ENCODE assay signal across 9 cellular contexts in the genomic region with DNA sequence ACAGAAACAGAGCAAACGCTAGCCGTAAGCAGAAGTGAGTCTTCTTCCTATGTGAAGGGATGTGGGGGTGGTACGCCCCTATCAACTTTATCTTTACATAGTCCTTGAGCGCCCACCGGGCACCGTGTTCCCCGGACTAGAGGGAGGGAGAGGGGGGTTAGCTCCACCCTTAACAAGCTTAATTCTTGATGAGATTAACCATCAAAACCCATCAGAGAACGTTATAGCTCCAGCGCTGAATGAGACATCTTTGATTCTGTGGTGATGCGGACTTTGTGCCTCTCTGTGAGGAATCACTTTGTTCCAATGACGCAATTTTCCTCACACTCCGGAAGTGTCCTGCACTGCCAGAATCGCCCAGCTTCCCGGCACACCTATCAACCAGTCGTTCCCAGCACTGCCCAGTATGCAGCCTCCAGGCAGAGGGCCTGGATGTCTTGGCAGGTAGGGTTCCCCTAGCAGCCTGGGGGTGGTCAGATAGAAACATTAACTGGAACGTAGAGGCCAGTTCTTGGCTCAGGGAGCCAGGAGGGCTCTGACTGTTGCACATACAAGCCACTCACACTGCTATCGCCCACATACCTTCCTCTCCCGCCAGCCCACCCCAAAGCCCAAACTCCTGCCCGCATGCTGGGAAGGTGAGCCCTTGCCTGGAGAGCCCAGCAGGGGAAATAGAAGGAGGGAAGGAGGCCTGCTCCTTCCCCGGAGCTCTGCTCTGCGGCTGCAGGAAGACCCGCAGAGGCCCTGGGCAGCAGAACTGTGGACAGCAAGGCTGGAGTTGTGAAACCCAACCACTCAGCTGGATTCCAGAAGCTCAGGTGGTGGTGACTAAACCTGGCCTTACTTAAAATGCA. TPM values are rescaled to one million over a fixed set of nuclear protein-coding genes. Genes with fewer than 3 reads are reported as not detected.
A peak's percentile ranks its signal among the peaks of the same experiment; 100 is the strongest.
DNase-seq lines count a peak whose midpoint lies in the region; ATAC-seq and TF ChIP-seq lines count a peak whose summit lies in the region.
"Had no signal": no experiment of that assay in that cellular context is flagged by ENCODE, and none has a peak within 500 bp of the region (broad histone marks: within the 10 kb centered on the region; RNA-seq: fewer than 3 reads in every experiment).

No MANE protein-coding gene starts in this region.

- H3K4me3 Mint-ChIP-seq in neural progenitor cell = peak overlapping the region; percentile 83

- intact Hi-C loops in vagina (cut with DNase I) = no loop called here

- H3K36me3 Mint-ChIP-seq in neural progenitor cell = peaks cover 6% of the 10 kb centered on the region

- peaks cover 16% of the 10 kb centered on the region for H3F3A ChIP-seq in neural progenitor cell (ENCODE audit: low read depth)

- H3K9ac ChIP-seq in ES-I3 (ENCODE audit: low read depth, low read length) (peak overlapping the region; percentile 67; the same call in 1 of the 2 replicates), OCI-LY3 (ENCODE audit: low read length) (peak overlapping the region; percentile 98; the same call in 1 of the 2 replicates), neural progenitor cell (no peak overlapping the region)

- TF ChIP-seq POLR2A in vagina (IDR thresholded peaks at IDR 0.05) = no peak

- H3K79me2 ChIP-seq in OCI-LY3 (ENCODE audit: low read length) = peaks cover 45% of the 10 kb centered on the region
- peaks cover 30% of the 10 kb centered on the region for H3K79me2 ChIP-seq in neural progenitor cell (ENCODE audit: low read depth)

- H3K9me3 ChIP-seq in ES-I3 (ENCODE audit: control insufficient read depth, insufficient read depth, low read length) (no peaks in the 10 kb centered on the region), OCI-LY3 (ENCODE audit: insufficient read depth, low read length) (no peaks in the 10 kb centered on the region), neural progenitor cell (ENCODE audit: low read depth) (no peaks in the 10 kb centered on the region), vagina (no peaks in the 10 kb centered on the region)

- no peaks in the 10 kb centered on the region for H3K36me3 ChIP-seq in ES-I3 (ENCODE audit: insufficient read depth, low read length)
- peaks cover 9% of the 10 kb centered on the region for H3K36me3 ChIP-seq in OCI-LY3 (replicated peaks; ENCODE audit: low read depth, low read length)
- peaks cover under 1% of the 10 kb centered on the region for H3K36me3 ChIP-seq in neural progenitor cell
- H3K36me3 ChIP-seq in vagina = no peaks in the 10 kb centered on the region

- H3K4me2 ChIP-seq in OCI-LY3 (ENCODE audit: low read length) (peak overlapping the region; percentile 97), neural progenitor cell (peak overlapping the region; percentile 83)

- H3K27ac ChIP-seq in OCI-LY3 (ENCODE audit: low read length) (no peak overlapping the region), neural progenitor cell (no peak overlapping the region), vagina (no peak overlapping the region)

- peak overlapping the region; percentile 46 for H3K27ac Mint-ChIP-seq in neural progenitor cell

- no peak for TF ChIP-seq CTCF in OCI-LY3 (IDR thresholded peaks at IDR 0.05; ENCODE audit: low read depth, low read length)
- no peak for TF ChIP-seq CTCF in neural progenitor cell (IDR thresholded peaks at IDR 0.05)
- no peak for TF ChIP-seq CTCF in vagina (IDR thresholded peaks at IDR 0.05)

- no peak for ATAC-seq in HG02678 (IDR thresholded peaks at IDR 0.05; ENCODE audit: unreplicated experiment)

- peaks cover 22% of the 10 kb centered on the region for H4K20me1 ChIP-seq in OCI-LY3 (ENCODE audit: insufficient read depth, low read length)
- H4K20me1 ChIP-seq in neural progenitor cell (ENCODE audit: low read depth) = peaks cover 27% of the 10 kb centered on the region

- H3K27me3 ChIP-seq in OCI-LY3 (ENCODE audit: low read depth, low read length) (no peaks in the 10 kb centered on the region), neural progenitor cell (peaks cover 15% of the 10 kb centered on the region), vagina (no peaks in the 10 kb centered on the region)

- no peak overlapping the region for H2AFZ ChIP-seq in OCI-LY3 (ENCODE audit: low read depth, low read length)
- no peak overlapping the region for H2AFZ ChIP-seq in neural progenitor cell (replicated peaks)

- DNase-seq in dermis microvascular lymphatic vessel endothelial cell (ENCODE audit: low read depth in 2 of 2) = peak; percentile 41 to 58
- no peak for DNase-seq in neural progenitor cell (ENCODE audit: low spot score)
- no peak for DNase-seq in NCI-H1930 (lab: John Stamatoyannopoulos, UW)
- DNase-seq in islet precursor cell = no peak
- no peak for DNase-seq in vagina (ENCODE audit: extremely low spot score in 2 of 2)
- DNase-seq: GOT3 had no signal

- H3K27me3 Mint-ChIP-seq in neural progenitor cell (ENCODE audit: insufficient read depth, low read depth) = no peaks in the 10 kb centered on the region

- no peaks in the 10 kb centered on the region for H3K9me3 Mint-ChIP-seq in neural progenitor cell

- peaks cover 42% of the 10 kb centered on the region for H3K4me1 Mint-ChIP-seq in neural progenitor cell

- H3K4me3 ChIP-seq in OCI-LY3 (ENCODE audit: low read length) = peak overlapping the region; percentile 94
- H3K4me3 ChIP-seq in neural progenitor cell = peak overlapping the region; percentile 52
- peak overlapping the region in 1 of 2 donors; percentile 54 for H3K4me3 ChIP-seq in vagina

- H3K4me1 ChIP-seq in ES-I3 (ENCODE audit: insufficient read depth, low read length) = peaks cover 8% of the 10 kb centered on the region; the same call in 1 of the 2 replicates
- peaks cover 14% of the 10 kb centered on the region for H3K4me1 ChIP-seq in OCI-LY3 (ENCODE audit: low read length)
- peaks cover 32% of the 10 kb centered on the region for H3K4me1 ChIP-seq in neural progenitor cell
- H3K4me1 ChIP-seq in vagina = peaks cover 72% of the 10 kb centered on the region

RNA-seq across cellular contexts. Expression of gene ODC1, which starts 1.9 kb away (rescaled TPM):
- total RNA-seq in dermis microvascular lymphatic vessel endothelial cell (36.8 and 71.6 TPM in 2 replicates), neural progenitor cell (ENCODE audit: low replicate concordance) (348 and 437 TPM in 2 replicates), vagina (34.9 TPM)

Comparison
In these comparisons a context has a peak if more than half of its experiments do, and no peak if none do; other contexts are left out.
1. DNase-seq: peak in dermis microvascular lymphatic vessel endothelial cell (2 of 2); none in neural progenitor cell (single experiment), NCI-H1930 (0 of 2), islet precursor cell (single experiment) and vagina (0 of 2).